In the genomic region with DNA sequence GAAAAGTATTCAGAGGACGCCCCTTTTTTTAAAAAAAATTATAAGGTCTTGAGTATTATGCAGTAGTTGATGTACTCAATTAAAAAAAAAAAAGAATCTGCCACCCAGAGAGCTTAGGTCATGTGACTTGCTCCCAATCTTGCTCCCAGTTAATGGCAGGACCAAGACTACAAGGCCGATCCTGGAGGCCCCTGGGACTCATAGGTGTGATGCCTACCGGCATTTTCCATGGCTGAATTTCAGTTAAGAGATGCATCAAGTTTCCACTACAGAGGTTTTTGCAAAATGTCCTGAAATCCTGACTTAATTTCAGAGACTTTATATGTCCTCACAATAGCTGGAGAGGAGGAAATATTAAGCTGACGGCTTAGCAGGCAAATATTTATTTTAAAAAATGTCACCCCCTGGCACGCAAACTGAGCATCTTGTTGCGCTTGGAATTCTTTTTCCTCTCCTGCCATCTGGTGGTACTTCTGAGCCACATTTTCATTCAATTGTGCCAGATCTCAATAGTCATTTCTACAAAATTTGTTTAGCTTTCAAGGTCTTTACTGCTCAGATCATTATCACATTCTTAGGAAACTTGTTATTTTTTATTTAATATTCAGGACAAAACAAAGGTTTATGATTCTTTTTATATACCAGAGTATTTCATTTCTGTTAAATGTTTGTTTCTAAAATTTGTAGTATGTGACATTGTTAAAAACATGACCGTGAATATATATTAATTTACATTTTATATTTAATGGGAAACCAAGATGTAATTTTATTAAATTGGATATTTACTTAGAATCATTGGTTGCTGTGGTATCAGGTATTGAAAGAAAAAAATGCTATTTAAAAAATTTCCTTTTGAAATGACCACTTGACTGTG, we compare ENCODE assay signal across 8 cellular contexts.
A peak's percentile ranks its signal among the peaks of the same experiment; 100 is the strongest.
DNase-seq lines count a peak whose midpoint lies in the region; ATAC-seq and TF ChIP-seq lines count a peak whose summit lies in the region.

No MANE protein-coding gene starts in this region.

- TF ChIP-seq POLR2A in NB4 (IDR thresholded peaks at IDR 0.05; ENCODE audit: extremely low read depth, insufficient read length): no peak

- CTCF ChIA-PET in GM10248 (lab: Yijun Ruan, JAX): interaction anchor here (0.7 to 1.7 kb wide), 3 partner anchors 9 to 15 kb away, joined by 3 read pairs; no protein-coding TSS in a partner anchor

- no peak for DNase-seq in GM10248 (ENCODE audit: extremely low spot score)
- DNase-seq in NB4 (ENCODE audit: low read depth): peak; percentile 51
- peak; percentile 61 for DNase-seq in astrocyte of the hippocampus (ENCODE audit: low read depth, low spot score)
- DNase-seq in left lung: no peak
- DNase-seq in activated CD4-positive, alpha-beta T cell treated with anti-CD3 and anti-CD28 coated beads, Interleukin-2, amount 50 U/mL, for 4 hours: no peak
- DNase-seq in activated CD4-positive, CD25-positive, alpha-beta regulatory T cell (lab: John Stamatoyannopoulos, UW): no peak

- TF ChIP-seq CTCF in GM10248 (IDR thresholded peaks at IDR 0.05; ENCODE audit: control extremely low read depth, extremely low read depth, low read depth, missing control alignments) (peak; percentile 27), NB4 (IDR thresholded peaks at IDR 0.05; ENCODE audit: low read depth, low read length) (peak; percentile 37), left lung (IDR thresholded peaks at IDR 0.05) (peak; percentile 29 to 46)

- H3K4me3 ChIP-seq in NB4 (ENCODE audit: low read depth, low read length) (no peak overlapping the region), left lung (no peak overlapping the region)

- H3K36me3 ChIP-seq in left lung: no peaks in the 10 kb centered on the region

- no peak overlapping the region for H3K27ac ChIP-seq in left lung

- no peaks in the 10 kb centered on the region for H3K27me3 ChIP-seq in left lung

- ATAC-seq in left lung (peak; percentile 31), GM18520 (IDR thresholded peaks at IDR 0.05; ENCODE audit: unreplicated experiment) (no peak), HG03159 (IDR thresholded peaks at IDR 0.05; ENCODE audit: unreplicated experiment) (no peak)

- no peaks in the 10 kb centered on the region for H3K4me1 ChIP-seq in left lung

- POLR2A ChIA-PET in GM10248 (lab: Yijun Ruan, JAX): no interaction called here

- no peaks in the 10 kb centered on the region for H3K9me3 ChIP-seq in left lung

- intact Hi-C loops in left lung (cut with DNase I): no loop called here

Comparison
In these comparisons a context has a peak if more than half of its experiments do, and no peak if none do; other contexts are left out.
1. DNase-seq: peak in NB4 (single experiment) and astrocyte of the hippocampus (single experiment); none in GM10248 (single experiment), left lung (0 of 2), activated CD4-positive, alpha-beta T cell treated with anti-CD3 and anti-CD28 coated beads, Interleukin-2, amount 50 U/mL, for 4 hours (0 of 2) and activated CD4-positive, CD25-positive, alpha-beta regulatory T cell (0 of 4).
2. Peak in every context shown above with its lines, with median percentiles within 50 percentile points of each other: CTCF ChIP-seq.